Comparison of ENCODE assay signal across 27 cellular contexts in genomic region chr9:126681336-126681735, GRCh38.
"Had no signal": no experiment of that assay in that cellular context is flagged by ENCODE, and none has a peak within 500 bp of the region (broad histone marks: within the 10 kb centered on the region; RNA-seq: fewer than 3 reads in every experiment).

No MANE protein-coding gene starts in this region.

- H3K4me3 Mint-ChIP-seq: activated CD4-positive, alpha-beta T cell treated with anti-CD3 and anti-CD28 coated beads, Interleukin-2, amount 10 ng/mL, durations not matched to agents 24 days and 14 days; activated CD8-positive, alpha-beta T cell treated with anti-CD3 and anti-CD28 coated beads for 36 hours; activated naive CD4-positive, alpha-beta T cell treated with anti-CD3 and anti-CD28 coated beads, Interleukin-2, amount 50 U/mL, for 24 hours; activated T-helper 1 cell treated with anti-CD3 and anti-CD28 coated beads, Interleukin-12 subunit alpha, Interleukin-12 subunit beta, Interleukin-2, Interleukin-4 antibody, amounts not matched to agents 30 ng/mL and 10 ng/mL and 1 ng/mL, durations not matched to agents 14 hours and 24 hours and 36 hours; dendritic cell treated with granulocyte-macrophage colony-stimulating factor and Interleukin-4, amounts not matched to agents 40 ng/mL and 50 ng/mL, for 4 days; stimulated activated effector memory CD8-positive, alpha-beta T cell treated with anti-CD3 and anti-CD28 coated beads, Interleukin-12 subunit alpha, Interleukin-12 subunit beta, amount 100 ng/mL, for 72 hours had no signal

- ATAC-seq: activated CD4-positive, CD25-positive, alpha-beta regulatory T cell treated with anti-CD3 and anti-CD28 coated beads, Interleukin-2, amount 50 U/mL, for 24 hours; activated CD8-positive, alpha-beta T cell treated with anti-CD3 and anti-CD28 coated beads for 36 hours; left lung; sciatic nerve; stimulated activated effector memory CD8-positive, alpha-beta T cell treated with anti-CD3 and anti-CD28 coated beads, Interleukin-12 subunit alpha, Interleukin-12 subunit beta, amount 100 ng/mL, for 72 hours had no signal

- H3K36me3 Mint-ChIP-seq: activated naive CD4-positive, alpha-beta T cell treated with anti-CD3 and anti-CD28 coated beads, Interleukin-2, amount 50 U/mL, for 24 hours; brain had no signal

- H3K27ac ChIP-seq: hepatocyte, left lung, testis, upper lobe of left lung had no signal

- H3K4me2 ChIP-seq: hepatocyte had no signal

- H3K9me3 Mint-ChIP-seq: activated CD4-positive, alpha-beta T cell treated with anti-CD3 and anti-CD28 coated beads, Interleukin-2, amount 10 ng/mL, durations not matched to agents 24 days and 14 days; activated CD8-positive, alpha-beta T cell treated with anti-CD3 and anti-CD28 coated beads for 36 hours; activated naive CD4-positive, alpha-beta T cell treated with anti-CD3 and anti-CD28 coated beads, Interleukin-2, amount 50 U/mL, for 24 hours; activated T-helper 1 cell treated with anti-CD3 and anti-CD28 coated beads, Interleukin-12 subunit alpha, Interleukin-12 subunit beta, Interleukin-2, Interleukin-4 antibody, amounts not matched to agents 30 ng/mL and 10 ng/mL and 1 ng/mL, durations not matched to agents 14 hours and 24 hours and 36 hours; dendritic cell treated with granulocyte-macrophage colony-stimulating factor and Interleukin-4, amounts not matched to agents 40 ng/mL and 50 ng/mL, for 4 days; stimulated activated effector memory CD8-positive, alpha-beta T cell treated with anti-CD3 and anti-CD28 coated beads, Interleukin-12 subunit alpha, Interleukin-12 subunit beta, amount 100 ng/mL, for 72 hours had no signal

- H3K27me3 ChIP-seq: testis had no signal

- DNase-seq: activated CD4-positive, alpha-beta T cell treated with anti-CD3 and anti-CD28 coated beads, Interleukin-2, amount 10 ng/mL, durations not matched to agents 24 days and 14 days; activated CD8-positive, alpha-beta T cell treated with anti-CD3 and anti-CD28 coated beads for 36 hours; activated gamma-delta T cell treated with Interleukin-2 at 50 U/mL for 16 hours; anterior cingulate cortex; caudate nucleus; effector CD4-positive, alpha-beta T cell; erythroblast; foreskin fibroblast; kidney glomerular epithelial cell; left lung; naive B cell; occipital lobe; posterior cingulate gyrus; small intestine; stimulated activated CD4-positive, alpha-beta T cell treated with anti-CD3 and anti-CD28 coated beads, Interleukin-2, amount 100 ng/mL, for 24 hours; T-helper 2 cell; testis; upper lobe of left lung had no signal

- H3K9me3 ChIP-seq: left lung, testis, upper lobe of left lung had no signal

- H3K27ac Mint-ChIP-seq: activated CD4-positive, alpha-beta T cell treated with anti-CD3 and anti-CD28 coated beads, Interleukin-2, amount 10 ng/mL, durations not matched to agents 24 days and 14 days; activated CD8-positive, alpha-beta T cell treated with anti-CD3 and anti-CD28 coated beads for 36 hours; activated naive CD4-positive, alpha-beta T cell treated with anti-CD3 and anti-CD28 coated beads, Interleukin-2, amount 50 U/mL, for 24 hours; activated T-helper 1 cell treated with anti-CD3 and anti-CD28 coated beads, Interleukin-12 subunit alpha, Interleukin-12 subunit beta, Interleukin-2, Interleukin-4 antibody, amounts not matched to agents 30 ng/mL and 10 ng/mL and 1 ng/mL, durations not matched to agents 14 hours and 24 hours and 36 hours; dendritic cell treated with granulocyte-macrophage colony-stimulating factor and Interleukin-4, amounts not matched to agents 40 ng/mL and 50 ng/mL, for 4 days; stimulated activated effector memory CD8-positive, alpha-beta T cell treated with anti-CD3 and anti-CD28 coated beads, Interleukin-12 subunit alpha, Interleukin-12 subunit beta, amount 100 ng/mL, for 72 hours had no signal

- H3K4me3 ChIP-seq: hepatocyte, left lung, lung, testis, upper lobe of left lung had no signal

- H3K4me1 ChIP-seq: left lung, testis had no signal

- H3K79me2 ChIP-seq: hepatocyte had no signal

- H2AFZ ChIP-seq: hepatocyte had no signal

- H3K36me3 ChIP-seq: left lung, upper lobe of left lung had no signal
